In the genomic region with DNA sequence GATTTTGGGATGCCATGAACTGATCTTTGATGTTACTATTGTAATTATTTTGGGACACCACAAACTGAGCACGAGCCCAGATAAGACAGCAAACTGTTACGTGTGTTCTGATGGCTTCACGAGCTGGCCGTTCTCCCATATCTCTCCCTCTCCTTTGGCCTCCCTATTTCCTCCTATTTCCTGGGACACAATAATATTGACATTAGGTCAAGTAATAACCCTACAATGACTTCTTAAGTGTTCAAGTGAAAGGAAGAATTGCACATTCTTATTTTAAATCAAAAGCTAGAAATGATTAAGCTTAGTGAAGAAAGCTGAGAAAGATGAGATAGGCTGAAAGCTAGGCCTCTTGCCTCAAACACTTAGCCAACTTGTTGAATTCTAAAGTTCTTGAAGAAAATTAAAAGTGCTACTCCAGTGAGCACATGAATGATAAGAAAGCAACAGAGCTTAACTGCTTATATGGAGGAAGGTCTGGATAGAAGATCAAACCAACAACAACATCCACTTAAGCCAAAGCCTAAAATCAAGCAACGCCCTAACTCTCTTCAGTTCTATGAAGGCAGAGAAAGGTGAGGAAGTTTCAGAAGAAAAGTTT, we compare ENCODE assay signal across 28 cellular contexts.
"Had no signal": no experiment of that assay in that cellular context is flagged by ENCODE, and none has a peak within 500 bp of the region (broad histone marks: within the 10 kb centered on the region; RNA-seq: fewer than 3 reads in every experiment).

No MANE protein-coding gene starts in this region.

- H3K27ac ChIP-seq: neural progenitor cell, ovary, parathyroid adenoma, psoas muscle, right lobe of liver, sigmoid colon, stomach, thoracic aorta, thyroid gland, tibial nerve, upper lobe of left lung, uterus had no signal

- H3K9me3 ChIP-seq: ovary, psoas muscle, right lobe of liver, thoracic aorta, thyroid gland, upper lobe of left lung, uterus had no signal

- H3K4me3 Mint-ChIP-seq: natural killer cell; nephron; neural progenitor cell; stimulated activated effector memory CD8-positive, alpha-beta T cell treated with anti-CD3 and anti-CD28 coated beads, Interleukin-12 subunit alpha, Interleukin-12 subunit beta, amount 100 ng/mL, for 72 hours; stimulated activated naive B cell treated with anti-CD40 and anti-IgM and Interleukin-4, amounts not matched to agents 10 μg/mL and 1 μg/mL and 100 μg/mL, for 72 hours; stimulated activated naive CD8-positive, alpha-beta T cell treated with anti-CD3 and anti-CD28 coated beads, Interleukin-15, Interleukin-2, amounts not matched to agents 100 ng/mL and 50 ng/mL, for 24 hours had no signal

- H3K27ac Mint-ChIP-seq: natural killer cell; nephron; neural progenitor cell; progenitor cell of endocrine pancreas; stimulated activated effector memory CD8-positive, alpha-beta T cell treated with anti-CD3 and anti-CD28 coated beads, Interleukin-12 subunit alpha, Interleukin-12 subunit beta, amount 100 ng/mL, for 72 hours; stimulated activated naive B cell treated with anti-CD40 and anti-IgM and Interleukin-4, amounts not matched to agents 10 μg/mL and 1 μg/mL and 100 μg/mL, for 72 hours; stimulated activated naive CD8-positive, alpha-beta T cell treated with anti-CD3 and anti-CD28 coated beads, Interleukin-15, Interleukin-2, amounts not matched to agents 100 ng/mL and 50 ng/mL, for 24 hours had no signal

- DNase-seq: natural killer cell; occipital lobe; ovary; posterior cingulate gyrus; psoas muscle; right cardiac atrium; right lobe of liver; sigmoid colon; small intestine; stimulated activated CD4-positive, alpha-beta T cell treated with anti-CD3 and anti-CD28 coated beads, Interleukin-15, amount 100 ng/mL, for 24 hours; stimulated activated CD4-positive, alpha-beta T cell treated with anti-CD3 and anti-CD28 coated beads, Interleukin-2, amount 100 ng/mL, for 24 hours; stimulated activated CD4-positive, alpha-beta T cell treated with anti-CD3 and anti-CD28 coated beads, Interleukin-2, amount 100 ng/mL, for 48 hours; stimulated activated CD4-positive, alpha-beta T cell treated with anti-CD3 and anti-CD28 coated beads, Interleukin-4, amount 100 ng/mL, for 24 hours; stimulated activated naive B cell treated with anti-CD40 and anti-IgM and Interleukin-4, amounts not matched to agents 10 μg/mL and 1 μg/mL and 100 μg/mL, for 72 hours; stimulated activated naive CD4-positive, alpha-beta T cell treated with Interleukin-2 at 50 U/mL for 16 hours; stomach; thyroid gland; trophoblast cell; upper lobe of left lung; uterus had no signal

- H3K9me3 Mint-ChIP-seq: neural progenitor cell; stimulated activated naive CD8-positive, alpha-beta T cell treated with anti-CD3 and anti-CD28 coated beads, Interleukin-15, Interleukin-2, amounts not matched to agents 100 ng/mL and 50 ng/mL, for 24 hours had no signal

- H3K36me3 Mint-ChIP-seq: natural killer cell; neural progenitor cell; stimulated activated effector memory CD8-positive, alpha-beta T cell treated with anti-CD3 and anti-CD28 coated beads, Interleukin-12 subunit alpha, Interleukin-12 subunit beta, amount 100 ng/mL, for 72 hours; stimulated activated naive B cell treated with anti-CD40 and anti-IgM and Interleukin-4, amounts not matched to agents 10 μg/mL and 1 μg/mL and 100 μg/mL, for 72 hours had no signal

- H3K36me3 ChIP-seq: neural progenitor cell, ovary, right lobe of liver, sigmoid colon, stomach, thoracic aorta, thyroid gland, tibial nerve, upper lobe of left lung, uterus had no signal

- H3K4me1 ChIP-seq: neural progenitor cell, parathyroid adenoma, psoas muscle, right lobe of liver, sigmoid colon, stomach, thyroid gland, uterus had no signal

- H3K27me3 ChIP-seq: neural progenitor cell, ovary, right lobe of liver, sigmoid colon, stomach, thyroid gland, tibial nerve, upper lobe of left lung, uterus had no signal

- H3K27me3 Mint-ChIP-seq: progenitor cell of endocrine pancreas; stimulated activated naive B cell treated with anti-CD40 and anti-IgM and Interleukin-4, amounts not matched to agents 10 μg/mL and 1 μg/mL and 100 μg/mL, for 72 hours; stimulated activated naive CD8-positive, alpha-beta T cell treated with anti-CD3 and anti-CD28 coated beads, Interleukin-15, Interleukin-2, amounts not matched to agents 100 ng/mL and 50 ng/mL, for 24 hours had no signal

- H3K4me1 Mint-ChIP-seq: natural killer cell; nephron; neural progenitor cell; stimulated activated effector memory CD8-positive, alpha-beta T cell treated with anti-CD3 and anti-CD28 coated beads, Interleukin-12 subunit alpha, Interleukin-12 subunit beta, amount 100 ng/mL, for 72 hours; stimulated activated naive B cell treated with anti-CD40 and anti-IgM and Interleukin-4, amounts not matched to agents 10 μg/mL and 1 μg/mL and 100 μg/mL, for 72 hours had no signal

- H3K4me3 ChIP-seq: neural progenitor cell, ovary, psoas muscle, right lobe of liver, sigmoid colon, stomach, thoracic aorta, thyroid gland, tibial nerve, upper lobe of left lung, uterus had no signal

- ATAC-seq: natural killer cell; psoas muscle; right cardiac atrium; right lobe of liver; stimulated activated effector memory CD8-positive, alpha-beta T cell treated with anti-CD3 and anti-CD28 coated beads, Interleukin-12 subunit alpha, Interleukin-12 subunit beta, amount 100 ng/mL, for 72 hours; stimulated activated naive B cell treated with anti-CD40 and anti-IgM and Interleukin-4, amounts not matched to agents 10 μg/mL and 1 μg/mL and 100 μg/mL, for 72 hours had no signal
